15 cellular contexts compared by ENCODE assay signal in the genomic region with DNA sequence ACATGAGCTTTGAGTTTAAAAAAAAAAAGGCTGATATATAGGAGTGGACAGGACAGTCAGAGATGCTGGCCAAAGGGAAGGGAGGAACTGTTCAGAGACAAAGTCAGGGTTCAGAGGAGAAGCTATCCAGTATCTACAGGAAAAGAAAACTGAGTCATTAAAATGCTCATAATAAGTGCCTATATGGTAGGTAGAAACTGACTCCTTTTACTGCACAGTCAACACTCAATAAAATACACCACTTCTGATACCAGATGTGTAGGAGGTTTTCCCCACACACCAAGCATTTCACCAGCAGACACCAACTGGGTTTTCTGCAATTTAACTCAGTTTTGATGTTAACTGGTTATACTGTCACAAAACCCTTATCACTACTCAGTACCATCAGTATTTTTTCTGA. TPM values are rescaled to one million over a fixed set of nuclear protein-coding genes. Genes with fewer than 3 reads are reported as not detected.
A peak's percentile ranks its signal among the peaks of the same experiment; 100 is the strongest.
DNase-seq lines count a peak whose midpoint lies in the region; ATAC-seq, FAIRE-seq and TF ChIP-seq lines count a peak whose summit lies in the region.
"Had no signal": no experiment of that assay in that cellular context is flagged by ENCODE, and none has a peak within 500 bp of the region (broad histone marks: within the 10 kb centered on the region; RNA-seq: fewer than 3 reads in every experiment).

No MANE protein-coding gene starts in this region.

- peak; percentile 68 for ATAC-seq in GM19351 (IDR thresholded peaks at IDR 0.05; ENCODE audit: unreplicated experiment)
- peak; percentile 67 for ATAC-seq in HG02852 (IDR thresholded peaks at IDR 0.05; ENCODE audit: unreplicated experiment)
- ATAC-seq in HG03558 (IDR thresholded peaks at IDR 0.05; ENCODE audit: extremely low read depth, unreplicated experiment), result peak; percentile 48
- no peak for ATAC-seq in HG03571 (IDR thresholded peaks at IDR 0.05; ENCODE audit: unreplicated experiment)
- ATAC-seq: left cardiac atrium had no signal

- peak; percentile 85 for FAIRE-seq in GM12891 (lab: Jason Lieb, UNC)

- DNase-seq in GM12891 (ENCODE audit: insufficient read length, low spot score) (no peak), C1 segment of cervical spinal cord (lab: John Stamatoyannopoulos, UW) (no peak), NCI-H526 (lab: John Stamatoyannopoulos, UW) (no peak)
- no peak for DNase-seq in activated effector memory CD4-positive, alpha-beta T cell treated with anti-CD3 and anti-CD28 coated beads, Interleukin-2, amount 50 U/mL, for 16 hours
- DNase-seq: activated B cell treated with CpG ODN at 0.5 μM for 24 hours; activated CD8-positive, alpha-beta memory T cell treated with anti-CD3 and anti-CD28 coated beads, Interleukin-2, amount 50 U/mL, for 4 hours; amniotic stem cell; left cardiac atrium; NCI-H345; OCI-M1; trophoblast cell had no signal

- no peak for TF ChIP-seq POLR2A in GM12891 (IDR thresholded peaks at IDR 0.05; ENCODE audit: low read depth, low read length)

TF ChIP-seq in GM12891, 5 proteins besides CTCF, POLR2A, EP300 and RAD21:
- TF ChIP-seq TAF1 (IDR thresholded peaks at IDR 0.05; ENCODE audit: low read depth, low read length) (no peak), POLR2AphosphoS5 (IDR thresholded peaks at IDR 0.05; ENCODE audit: low read depth, low read length) (no peak), PAX5 (IDR thresholded peaks at IDR 0.05; ENCODE audit: insufficient read depth, low read length, severe bottlenecking) (no peak), SPI1 (IDR thresholded peaks at IDR 0.05; ENCODE audit: low read depth, low read length) (peak; percentile 21; the same call in 1 of the 2 replicates)

RNA-seq across cellular contexts. Expression of gene FRK, which starts 32.9 kb away (rescaled TPM):
- 0.33 TPM for polyA plus RNA-seq in GM12891 (2012; ENCODE audit: low read depth, missing spikeins)
